In the genomic region with DNA sequence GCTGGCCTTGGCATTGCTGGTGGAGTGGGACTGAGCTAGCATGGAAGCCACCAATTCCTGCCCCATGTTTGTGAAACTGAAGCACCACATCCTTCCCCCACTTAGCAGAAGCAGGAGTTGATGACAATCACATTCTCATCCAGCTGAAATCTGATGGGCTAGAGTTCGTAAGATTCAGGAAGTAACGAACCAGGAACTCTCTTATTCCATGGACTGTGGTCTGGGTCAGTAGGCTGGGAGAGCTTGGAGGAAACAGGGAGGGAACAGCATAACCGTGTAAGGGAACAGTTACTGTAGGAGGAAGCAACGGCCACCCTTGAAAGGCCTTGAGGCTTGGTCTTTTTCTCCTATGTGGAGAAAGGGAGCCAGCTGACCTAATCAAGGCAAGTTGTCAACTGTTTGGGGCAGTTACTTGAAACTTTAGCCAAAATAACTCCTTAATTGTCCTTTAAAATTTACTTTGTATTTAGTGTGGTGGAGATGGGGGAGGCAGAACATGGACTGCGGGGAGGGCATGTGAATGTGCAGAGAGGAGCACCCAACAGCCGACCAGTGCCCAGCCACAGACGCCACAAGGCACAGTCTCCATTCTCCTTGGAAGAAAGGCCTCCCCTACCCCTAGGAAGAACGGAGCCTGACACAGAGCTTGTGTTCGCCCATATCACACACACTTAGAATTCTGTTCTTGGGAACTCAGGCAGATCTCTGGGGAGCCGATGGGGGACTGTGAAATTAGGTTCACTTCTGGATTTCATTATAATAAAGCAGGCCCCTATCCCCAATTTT, we compare ENCODE assay signal across 8 cellular contexts. TPM values are rescaled to one million over a fixed set of nuclear protein-coding genes. Genes with fewer than 3 reads are reported as not detected.
A peak's percentile ranks its signal among the peaks of the same experiment; 100 is the strongest.
DNase-seq lines count a peak whose midpoint lies in the region; ATAC-seq and TF ChIP-seq lines count a peak whose summit lies in the region.

No MANE protein-coding gene starts in this region.

- no peaks in the 10 kb centered on the region for H3K27me3 Mint-ChIP-seq in activated naive CD8-positive, alpha-beta T cell treated with anti-CD3 and anti-CD28 coated beads, Interleukin-2, amount 50 U/mL, for 24 hours

- peaks cover 0 to 9% (median 0%) of the 10 kb centered on the region in 9 donors for H3K36me3 ChIP-seq in heart left ventricle
- H3K36me3 ChIP-seq in mucosa of rectum (ENCODE audit: control insufficient read depth in 2 of 2, insufficient read depth in 2 of 2, low read length in 2 of 2) = no peaks in the 10 kb centered on the region
- no peaks in the 10 kb centered on the region for H3K36me3 ChIP-seq in uterus

- H3K36me3 Mint-ChIP-seq in activated naive CD8-positive, alpha-beta T cell treated with anti-CD3 and anti-CD28 coated beads, Interleukin-2, amount 50 U/mL, for 24 hours (ENCODE audit: low read depth) = peaks cover 10% of the 10 kb centered on the region

- H3K4me1 Mint-ChIP-seq in activated naive CD8-positive, alpha-beta T cell treated with anti-CD3 and anti-CD28 coated beads, Interleukin-2, amount 50 U/mL, for 24 hours = peaks cover 36% of the 10 kb centered on the region

- H3K4me1 ChIP-seq in heart left ventricle (peaks cover 3 to 42% (median 33%) of the 10 kb centered on the region in 12 donors), mucosa of rectum (ENCODE audit: control insufficient read depth in 2 of 2, insufficient read depth in 2 of 2, low read length in 2 of 2) (peaks cover 27 to 29% of the 10 kb centered on the region in 2 donors), uterus (peaks cover 2 to 3% of the 10 kb centered on the region in 2 donors)

- peak overlapping the region; percentile 92 to 99 (median 98) for H3K27ac ChIP-seq in heart left ventricle
- H3K27ac ChIP-seq in mucosa of rectum (ENCODE audit: low read depth in 2 of 2, low read length in 2 of 2) = peak overlapping the region; percentile 97 to 99
- peak overlapping the region; percentile 96 to 98 for H3K27ac ChIP-seq in uterus

- H3K4me3 ChIP-seq in heart left ventricle (peak overlapping the region in 2 of 12 donors; percentile 80 to 95), mucosa of rectum (ENCODE audit: low read length in 2 of 2) (peak overlapping the region; percentile 77 to 89), uterus (no peak overlapping the region)

- peak overlapping the region; percentile 84 for H3K4me3 Mint-ChIP-seq in activated naive CD8-positive, alpha-beta T cell treated with anti-CD3 and anti-CD28 coated beads, Interleukin-2, amount 50 U/mL, for 24 hours

- DNase-seq in heart left ventricle (no peak), Right ventricle myocardium inferior (ENCODE audit: missing footprints) (no peak), uterus (no peak), occipital lobe (lab: John Stamatoyannopoulos, UW) (no peak), GOT3 (lab: John Stamatoyannopoulos, UW) (no peak), SHP77 (lab: John Stamatoyannopoulos, UW) (no peak)
- no peak for DNase-seq in activated naive CD8-positive, alpha-beta T cell treated with anti-CD3 and anti-CD28 coated beads, Interleukin-2, amount 50 U/mL, for 24 hours

- intact Hi-C loops in heart left ventricle (cut with DNase I) = loop anchor here in 1 of 10 donors (2.0 kb wide), 1 partner anchor 17 kb away; no protein-coding TSS in a partner anchor
- intact Hi-C loops in Right ventricle myocardium inferior (cut with DNase I) = loop anchor here (2.0 kb wide), 1 partner anchor 17 kb away; no protein-coding TSS in a partner anchor
- intact Hi-C loops in uterus (cut with DNase I; ENCODE audit: low total_unique reads) = no loop called here

- TF ChIP-seq POLR2A in heart left ventricle (IDR thresholded peaks at IDR 0.05) = no peak
- no peak for TF ChIP-seq POLR2A in uterus (IDR thresholded peaks at IDR 0.05)

- H3K9me3 ChIP-seq in heart left ventricle = peaks cover 0 to 23% (median 18%) of the 10 kb centered on the region in 12 donors
- no peaks in the 10 kb centered on the region for H3K9me3 ChIP-seq in mucosa of rectum (ENCODE audit: control insufficient read depth in 2 of 2, low read length in 2 of 2)
- peaks cover 0 to 13% of the 10 kb centered on the region in 2 donors for H3K9me3 ChIP-seq in uterus

- ATAC-seq in heart left ventricle (no peak), Right ventricle myocardium inferior (no peak)
- no peak for ATAC-seq in activated naive CD8-positive, alpha-beta T cell treated with anti-CD3 and anti-CD28 coated beads, Interleukin-2, amount 50 U/mL, for 24 hours

- H3K27ac Mint-ChIP-seq in activated naive CD8-positive, alpha-beta T cell treated with anti-CD3 and anti-CD28 coated beads, Interleukin-2, amount 50 U/mL, for 24 hours = peak overlapping the region; percentile 93

- TF ChIP-seq CTCF in heart left ventricle (IDR thresholded peaks at IDR 0.05) = no peak
- no peak for TF ChIP-seq CTCF in uterus (IDR thresholded peaks at IDR 0.05)

- H3K27me3 ChIP-seq in heart left ventricle (no peaks in the 10 kb centered on the region), mucosa of rectum (ENCODE audit: control insufficient read depth in 2 of 2, insufficient read depth in 2 of 2, low read length in 2 of 2) (no peaks in the 10 kb centered on the region), uterus (no peaks in the 10 kb centered on the region)

- H3K9me3 Mint-ChIP-seq in activated naive CD8-positive, alpha-beta T cell treated with anti-CD3 and anti-CD28 coated beads, Interleukin-2, amount 50 U/mL, for 24 hours = peaks cover 19% of the 10 kb centered on the region

- WGBS in heart left ventricle, 4 donors = 73 to 83% (median 80%) methylated on average over 10 of the region's 10 CpGs

- no peak overlapping the region for H3K9ac ChIP-seq in mucosa of rectum (ENCODE audit: low read depth in 1 of 2, low read length in 2 of 2)

RNA-seq across cellular contexts. Expression of gene COQ8A, which starts 2.0 kb away (rescaled TPM):
- total RNA-seq in heart left ventricle (100 to 1,000 TPM; 141 to 915 (median 310) TPM), Right ventricle myocardium inferior (412 TPM), uterus (10 to 100 TPM; 22.8 to 41.7 (median 27.7) TPM), occipital lobe (18.2 TPM)
- polyA plus RNA-seq in heart left ventricle = 100 to 1,000 TPM; 193 to 243 TPM

Comparison
In these comparisons a context has a peak if more than half of its experiments do, and no peak if none do; other contexts are left out.
1. H3K4me3 ChIP-seq: peak in mucosa of rectum (2 of 2); none in uterus (0 of 2).
2. Peak in every context shown above with its lines, with median percentiles within 50 percentile points of each other: H3K27ac ChIP-seq.